17 cellular contexts compared by ENCODE assay signal in genomic region chr1:9152535-9152934, GRCh38.
"Had no signal": no experiment of that assay in that cellular context is flagged by ENCODE, and none has a peak within 500 bp of the region (broad histone marks: within the 10 kb centered on the region; RNA-seq: fewer than 3 reads in every experiment).

No MANE protein-coding gene starts in this region.

- DNase-seq: activated CD4-positive, alpha-beta T cell treated with anti-CD3 and anti-CD28 coated beads, Interleukin-2, amount 50 U/mL, for 48 hours; activated gamma-delta T cell treated with Interleukin-2 at 50 U/mL for 16 hours; amygdala; body of pancreas; caudate nucleus; dorsolateral prefrontal cortex; foreskin melanocyte; kidney; naive thymus-derived CD8-positive, alpha-beta T cell; sigmoid colon; stimulated activated naive B cell treated with anti-CD40 and anti-IgM and Interleukin-4, amounts not matched to agents 10 μg/mL and 1 μg/mL and 100 μg/mL, for 72 hours; SW 1271; T-helper 2 cell; WERI-Rb-1 had no signal

- ATAC-seq: activated naive CD4-positive, alpha-beta T cell treated with anti-CD3 and anti-CD28 coated beads, Interleukin-2, amount 50 U/mL, for 72 hours; body of pancreas; naive thymus-derived CD8-positive, alpha-beta T cell; stimulated activated naive B cell treated with anti-CD40 and anti-IgM and Interleukin-4, amounts not matched to agents 10 μg/mL and 1 μg/mL and 100 μg/mL, for 72 hours had no signal

- H3K4me3 ChIP-seq: body of pancreas, dorsolateral prefrontal cortex, sigmoid colon had no signal

- H3K36me3 ChIP-seq: neutrophil, sigmoid colon had no signal

- FAIRE-seq: kidney had no signal

- H3K4me1 ChIP-seq: body of pancreas, parathyroid adenoma had no signal

- H3K9me3 ChIP-seq: body of pancreas, neutrophil, sigmoid colon had no signal

- H3K27ac ChIP-seq: neutrophil, parathyroid adenoma, WERI-Rb-1 had no signal

- H3K27me3 ChIP-seq: body of pancreas, dorsolateral prefrontal cortex, neutrophil, sigmoid colon had no signal
